ENCODE assay signal across 8 cellular contexts in the genomic region with DNA sequence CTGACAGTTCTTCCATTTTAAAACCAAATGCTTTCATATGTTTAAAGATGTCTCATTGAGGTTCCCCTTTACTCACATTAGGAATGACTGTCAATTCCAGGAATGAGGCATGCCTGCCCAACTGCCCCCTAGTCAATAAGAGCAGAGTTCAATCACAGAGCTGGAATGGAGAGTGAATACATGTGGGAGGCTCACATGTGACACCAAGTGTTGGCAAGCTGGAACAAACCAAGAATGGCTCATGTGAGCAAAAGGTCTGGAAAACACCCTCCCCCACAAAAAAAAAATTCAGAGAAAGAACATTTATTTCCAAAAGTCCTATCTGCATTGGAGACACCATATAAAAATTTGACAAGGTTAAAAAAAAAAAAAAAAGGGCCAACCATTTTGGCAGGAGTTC. TPM values are rescaled to one million over a fixed set of nuclear protein-coding genes. Genes with fewer than 3 reads are reported as not detected.
A peak's percentile ranks its signal among the peaks of the same experiment; 100 is the strongest.
DNase-seq lines count a peak whose midpoint lies in the region; ATAC-seq and TF ChIP-seq lines count a peak whose summit lies in the region.

No MANE protein-coding gene starts in this region.

- H3K27ac ChIP-seq in CD4-positive, alpha-beta memory T cell (ENCODE audit: low read depth, low read length): no peak overlapping the region
- H3K27ac ChIP-seq in HCT116 (ENCODE audit: low read depth, low read length): no peak overlapping the region
- peak overlapping the region; percentile 99 for H3K27ac ChIP-seq in left ventricle myocardium inferior (replicated peaks)
- peak overlapping the region; percentile 37 for H3K27ac ChIP-seq in smooth muscle cell (ENCODE audit: low read depth)

- peaks cover 62% of the 10 kb centered on the region for H3K79me2 ChIP-seq in HCT116 (ENCODE audit: insufficient read depth, low read length)
- peaks cover 82% of the 10 kb centered on the region for H3K79me2 ChIP-seq in smooth muscle cell (ENCODE audit: low read depth)

- POLR2A ChIA-PET in CD4-positive, alpha-beta memory T cell (lab: Charles Lee; ENCODE audit: partially characterized antibody): no interaction called here
- POLR2A ChIA-PET in HCT116 (lab: Charles Lee): interaction anchor here (0.6 kb wide), 1 partner anchor 146 kb away, joined by 3 read pairs; a partner anchor contains a TSS

- no peaks in the 10 kb centered on the region for H3K27me3 ChIP-seq in CD4-positive, alpha-beta memory T cell (ENCODE audit: insufficient read depth, low read length)
- no peaks in the 10 kb centered on the region for H3K27me3 ChIP-seq in HCT116 (ENCODE audit: insufficient read depth, low read length)
- H3K27me3 ChIP-seq in left ventricle myocardium inferior (ENCODE audit: low read depth): no peaks in the 10 kb centered on the region
- H3K27me3 ChIP-seq in smooth muscle cell (ENCODE audit: low read depth): no peaks in the 10 kb centered on the region

- no peaks in the 10 kb centered on the region for H3K27me3 Mint-ChIP-seq in CD4-positive, alpha-beta memory T cell
- no peaks in the 10 kb centered on the region for H3K27me3 Mint-ChIP-seq in activated T-cell treated with anti-CD3 and anti-CD28 coated beads, Interleukin-2, amount 50 U/mL, for 72 hours (ENCODE audit: low read depth)

- TF ChIP-seq CTCF in HCT116 (IDR thresholded peaks at IDR 0.05 in 2 of 3, conservative IDR thresholded peaks at IDR 0.05 in 1 of 3; ENCODE audit: borderline replicate concordance in 1 of 3, insufficient read depth in 1 of 3, low read depth in 2 of 3, low read length in 2 of 3): peak; percentile 18 to 64 (median 41); a peak in 3 of 6 replicates
- TF ChIP-seq CTCF in left ventricle myocardium inferior (IDR thresholded peaks at IDR 0.05; ENCODE audit: borderline replicate concordance): no peak
- peak; percentile 11 for TF ChIP-seq CTCF in smooth muscle cell (IDR thresholded peaks at IDR 0.05; ENCODE audit: borderline replicate concordance, insufficient read depth, poor library complexity, severe bottlenecking)

- DNase-seq in CD4-positive, alpha-beta memory T cell: no peak
- DNase-seq in HCT116 (ENCODE audit: low read depth, low spot score) (peak; percentile 38), left ventricle myocardium inferior (no peak), smooth muscle cell (lab: John Stamatoyannopoulos, UW; ENCODE audit: unreplicated experiment) (no peak), NCI-H1048 (lab: John Stamatoyannopoulos, UW) (no peak), T-helper 9 cell (no peak)
- peak; percentile 49 to 53 for DNase-seq in activated T-cell treated with anti-CD3 and anti-CD28 coated beads, Interleukin-2, amount 50 U/mL, for 72 hours

- RAD21 ChIA-PET in HCT116 (lab: Charles Lee; ENCODE audit: low non-redundant PET in 1 of 2, low total read pairs in 2 of 2, uncharacterized antibody in 2 of 2, unreplicated experiment in 2 of 2): no interaction called here

- no peaks in the 10 kb centered on the region for H3F3A ChIP-seq in smooth muscle cell (ENCODE audit: low read depth)

- ATAC-seq in HCT116 (no peak), GM21717 (IDR thresholded peaks at IDR 0.05; ENCODE audit: unreplicated experiment) (no peak)
- peak; percentile 36 to 44 for ATAC-seq in activated T-cell treated with anti-CD3 and anti-CD28 coated beads, Interleukin-2, amount 50 U/mL, for 72 hours (replicated peaks in 1 of 2)

- H3K4me3 Mint-ChIP-seq in CD4-positive, alpha-beta memory T cell: no peak overlapping the region
- H3K4me3 Mint-ChIP-seq in activated T-cell treated with anti-CD3 and anti-CD28 coated beads, Interleukin-2, amount 50 U/mL, for 72 hours: peak overlapping the region; percentile 65 to 77

- no peaks in the 10 kb centered on the region; the same call in 1 of the 2 replicates for H4K20me1 ChIP-seq in HCT116 (ENCODE audit: insufficient read depth)
- peaks cover 22% of the 10 kb centered on the region for H4K20me1 ChIP-seq in smooth muscle cell (ENCODE audit: low read depth)

- H3K36me3 ChIP-seq in CD4-positive, alpha-beta memory T cell (ENCODE audit: insufficient read depth, low read length): peaks cover 31% of the 10 kb centered on the region
- H3K36me3 ChIP-seq in HCT116 (ENCODE audit: control insufficient read depth in 1 of 2, insufficient read depth in 2 of 2, low read length in 2 of 2) (peaks cover 9 to 24% of the 10 kb centered on the region in 2 experiments), left ventricle myocardium inferior (peaks cover 40% of the 10 kb centered on the region), smooth muscle cell (ENCODE audit: low read depth) (peaks cover 18% of the 10 kb centered on the region)

- peak overlapping the region; percentile 31; the same call in 1 of the 2 replicates for H3K4me2 ChIP-seq in HCT116 (ENCODE audit: low read length)
- H3K4me2 ChIP-seq in smooth muscle cell: no peak overlapping the region

- no peak overlapping the region for H3K4me3 ChIP-seq in CD4-positive, alpha-beta memory T cell (ENCODE audit: low read length in 2 of 2)
- no peak overlapping the region for H3K4me3 ChIP-seq in HCT116 (replicated peaks in 1 of 2; ENCODE audit: low read depth in 1 of 2, low read length in 2 of 2)
- H3K4me3 ChIP-seq in left ventricle myocardium inferior: no peak overlapping the region
- no peak overlapping the region for H3K4me3 ChIP-seq in smooth muscle cell

- TF ChIP-seq RAD21 in HCT116 (IDR thresholded peaks at IDR 0.05; ENCODE audit: low read depth): peak; percentile 81

- no peaks in the 10 kb centered on the region for H3K9me2 ChIP-seq in HCT116 (ENCODE audit: insufficient read depth)

- H3K9me3 Mint-ChIP-seq in CD4-positive, alpha-beta memory T cell: peaks cover 0 to 2% (median 0%) of the 10 kb centered on the region in 8 donors
- no peaks in the 10 kb centered on the region for H3K9me3 Mint-ChIP-seq in activated T-cell treated with anti-CD3 and anti-CD28 coated beads, Interleukin-2, amount 50 U/mL, for 72 hours

- BruUV-seq in HCT116 (replicated peaks; lab: Mats Ljungman, UMichigan): no TSS peak

- no peak for TF ChIP-seq POLR2A in HCT116 (IDR thresholded peaks at IDR 0.05; ENCODE audit: borderline replicate concordance, extremely low read depth, insufficient read depth, insufficient read length)

- H3K4me1 ChIP-seq in CD4-positive, alpha-beta memory T cell (ENCODE audit: insufficient read depth, low read length): peaks cover 41% of the 10 kb centered on the region
- peaks cover 10 to 23% of the 10 kb centered on the region in 2 experiments; a peak in 3 of 4 replicates for H3K4me1 ChIP-seq in HCT116 (ENCODE audit: control insufficient read depth in 1 of 2, insufficient read depth in 2 of 2, low read length in 2 of 2)
- peaks cover 77% of the 10 kb centered on the region for H3K4me1 ChIP-seq in left ventricle myocardium inferior
- peaks cover 12% of the 10 kb centered on the region for H3K4me1 ChIP-seq in smooth muscle cell (ENCODE audit: low read depth)

- intact Hi-C loops in CD4-positive, alpha-beta memory T cell (cut with micrococcal nuclease): loop anchor here (10.0 kb wide), 1 partner anchor 227 kb away; a partner anchor contains a TSS
- intact Hi-C loops in HCT116 (cut with micrococcal nuclease) (loop anchor here (1.0 to 2.0 kb wide), 3 partner anchors 145 to 254 kb away; a partner anchor contains a TSS), left ventricle myocardium inferior (cut with micrococcal nuclease) (no loop called here)

- H3K36me3 Mint-ChIP-seq in CD4-positive, alpha-beta memory T cell: peaks cover 22 to 45% of the 10 kb centered on the region in 2 donors
- peaks cover 14 to 31% of the 10 kb centered on the region in 2 donors for H3K36me3 Mint-ChIP-seq in activated T-cell treated with anti-CD3 and anti-CD28 coated beads, Interleukin-2, amount 50 U/mL, for 72 hours (ENCODE audit: insufficient read depth in 2 of 2)

- CTCF ChIA-PET in CD4-positive, alpha-beta memory T cell (lab: Charles Lee; ENCODE audit: partially characterized antibody): no interaction called here
- CTCF ChIA-PET in HCT116 (lab: Charles Lee): no interaction called here

- peaks cover 39 to 65% (median 46%) of the 10 kb centered on the region in 4 donors for H3K4me1 Mint-ChIP-seq in CD4-positive, alpha-beta memory T cell
- H3K4me1 Mint-ChIP-seq in activated T-cell treated with anti-CD3 and anti-CD28 coated beads, Interleukin-2, amount 50 U/mL, for 72 hours (ENCODE audit: low read depth): peaks cover 74% of the 10 kb centered on the region

- peak overlapping the region; percentile 29 to 85 (median 47) for H3K27ac Mint-ChIP-seq in CD4-positive, alpha-beta memory T cell
- peak overlapping the region; percentile 96 for H3K27ac Mint-ChIP-seq in activated T-cell treated with anti-CD3 and anti-CD28 coated beads, Interleukin-2, amount 50 U/mL, for 72 hours

- no peak overlapping the region for H2AFZ ChIP-seq in HCT116 (ENCODE audit: low read depth, low read length, poor library complexity, severe bottlenecking)
- no peak overlapping the region for H2AFZ ChIP-seq in smooth muscle cell (ENCODE audit: low read depth)

- peak overlapping the region; percentile 9 for H3K9ac ChIP-seq in HCT116 (ENCODE audit: low read length)
- peak overlapping the region; percentile 2 for H3K9ac ChIP-seq in smooth muscle cell (ENCODE audit: low read depth)

- no peaks in the 10 kb centered on the region for H3K9me3 ChIP-seq in CD4-positive, alpha-beta memory T cell (ENCODE audit: control insufficient read depth in 1 of 2, low read length in 2 of 2)
- H3K9me3 ChIP-seq in HCT116 (ENCODE audit: control insufficient read depth in 1 of 2, insufficient read depth in 1 of 2, low read depth in 1 of 2, low read length in 2 of 2) (no peaks in the 10 kb centered on the region), left ventricle myocardium inferior (replicated peaks) (no peaks in the 10 kb centered on the region), smooth muscle cell (replicated peaks; ENCODE audit: low read depth) (no peaks in the 10 kb centered on the region)

RNA-seq across cellular contexts. Expression of a gene that starts 3.7 kb away (rescaled TPM):
- 10 to 100 TPM; 74.2 to 78.5 TPM for total RNA-seq in CD4-positive, alpha-beta memory T cell
- 10 to 100 TPM; 67.9 to 91.6 TPM for polyA plus RNA-seq in CD4-positive, alpha-beta memory T cell
- 40.0 TPM for total RNA-seq in HCT116 (2021; ENCODE audit: unreplicated experiment)
- polyA plus RNA-seq in HCT116 (2012): 11.0 and 15.0 TPM in 2 replicates
- total RNA-seq in activated T-cell treated with anti-CD3 and anti-CD28 coated beads, Interleukin-2, amount 50 U/mL, for 72 hours: 10 to 100 TPM; 66.2 to 66.7 TPM
- total RNA-seq in left ventricle myocardium inferior: 52.3 TPM
- 56.4 and 62.8 TPM in 2 replicates for total RNA-seq in smooth muscle cell
- polyA plus RNA-seq in smooth muscle cell: 27.6 and 28.9 TPM in 2 replicates

RNA-seq across cellular contexts. Expression of a gene that starts 3.8 kb away (rescaled TPM):
- 10 to 100 TPM; 80.3 to 88.4 TPM for total RNA-seq in CD4-positive, alpha-beta memory T cell
- 10 to 100 TPM; 47.9 to 70.1 TPM for polyA plus RNA-seq in CD4-positive, alpha-beta memory T cell
- 205 TPM for total RNA-seq in HCT116 (2021; ENCODE audit: unreplicated experiment)
- 74.2 and 88.1 TPM in 2 replicates for polyA plus RNA-seq in HCT116 (2012)
- 100 to 1,000 TPM; 131 to 158 TPM for total RNA-seq in activated T-cell treated with anti-CD3 and anti-CD28 coated beads, Interleukin-2, amount 50 U/mL, for 72 hours
- 26.8 TPM for total RNA-seq in left ventricle myocardium inferior
- 131 and 146 TPM in 2 replicates for total RNA-seq in smooth muscle cell
- 89.4 and 106 TPM in 2 replicates for polyA plus RNA-seq in smooth muscle cell

RNA-seq across cellular contexts. Expression of a gene that starts 23.6 kb away (rescaled TPM):
- 10 to 100 TPM; 49.7 to 49.9 TPM for total RNA-seq in CD4-positive, alpha-beta memory T cell
- 10 to 100 TPM; 61.1 to 68.8 TPM for polyA plus RNA-seq in CD4-positive, alpha-beta memory T cell
- total RNA-seq in HCT116 (2021; ENCODE audit: unreplicated experiment) (42.1 TPM), left ventricle myocardium inferior (29.2 TPM), smooth muscle cell (110 and 151 TPM in 2 replicates)
- polyA plus RNA-seq in HCT116 (2012): 34.3 and 42.6 TPM in 2 replicates
- 10 to 100 TPM; 37.8 to 38.3 TPM for total RNA-seq in activated T-cell treated with anti-CD3 and anti-CD28 coated beads, Interleukin-2, amount 50 U/mL, for 72 hours
- polyA plus RNA-seq in smooth muscle cell: 126 and 133 TPM in 2 replicates

RNA-seq across cellular contexts. Expression of a gene that starts 23.9 kb away (rescaled TPM):
- total RNA-seq in CD4-positive, alpha-beta memory T cell: 10 to 100 TPM; 90.5 to 94.7 TPM
- 100 to 1,000 TPM; 315 to 331 TPM for polyA plus RNA-seq in CD4-positive, alpha-beta memory T cell
- total RNA-seq in HCT116 (2021; ENCODE audit: unreplicated experiment) (124 TPM), left ventricle myocardium inferior (85.8 TPM), smooth muscle cell (301 and 409 TPM in 2 replicates)
- polyA plus RNA-seq in HCT116 (2012): 96.1 and 109 TPM in 2 replicates
- 100 to 1,000 TPM; 100 to 111 TPM for total RNA-seq in activated T-cell treated with anti-CD3 and anti-CD28 coated beads, Interleukin-2, amount 50 U/mL, for 72 hours
- 328 and 329 TPM in 2 replicates for polyA plus RNA-seq in smooth muscle cell

Comparison
In these comparisons a context has a peak if more than half of its experiments do, and no peak if none do; other contexts are left out.
1. DNase-seq: peak in HCT116 (single experiment) and activated T-cell treated with anti-CD3 and anti-CD28 coated beads, Interleukin-2, amount 50 U/mL, for 72 hours (2 of 2); none in CD4-positive, alpha-beta memory T cell (0 of 5), left ventricle myocardium inferior (single experiment), smooth muscle cell (single experiment), NCI-H1048 (single experiment) and T-helper 9 cell (single experiment).
2. H3K27ac ChIP-seq: peak in left ventricle myocardium inferior (single experiment) and smooth muscle cell (single experiment); none in CD4-positive, alpha-beta memory T cell (single experiment) and HCT116 (single experiment).
3. H3K4me3 Mint-ChIP-seq: peak in activated T-cell treated with anti-CD3 and anti-CD28 coated beads, Interleukin-2, amount 50 U/mL, for 72 hours (2 of 2); none in CD4-positive, alpha-beta memory T cell (0 of 8).
4. ATAC-seq: peak in activated T-cell treated with anti-CD3 and anti-CD28 coated beads, Interleukin-2, amount 50 U/mL, for 72 hours (2 of 2); none in HCT116 (single experiment) and GM21717 (single experiment).